Comparison of ENCODE assay signal across 25 cellular contexts in the genomic region with DNA sequence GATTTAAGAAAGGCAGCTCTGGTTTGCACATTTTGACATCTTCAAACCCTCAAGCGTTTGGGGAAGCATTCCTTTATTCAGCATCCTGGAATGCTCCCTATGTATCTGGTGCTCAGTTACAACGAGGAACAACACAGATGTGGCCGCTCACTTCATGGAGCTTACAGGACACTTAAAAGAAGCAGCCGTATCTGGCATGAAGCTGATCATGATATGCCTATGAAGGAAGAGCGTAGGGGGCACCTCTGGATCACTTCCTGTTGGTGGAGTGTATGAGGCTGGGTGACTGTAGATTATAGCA.
DNase-seq lines count a peak whose midpoint lies in the region; ATAC-seq, FAIRE-seq and TF ChIP-seq lines count a peak whose summit lies in the region.
"Had no signal": no experiment of that assay in that cellular context is flagged by ENCODE, and none has a peak within 500 bp of the region (broad histone marks: within the 10 kb centered on the region; RNA-seq: fewer than 3 reads in every experiment).

No MANE protein-coding gene starts in this region.

- H3K23ac ChIP-seq in mesenchymal stem cell (ENCODE audit: low read length in 2 of 2), result no peak overlapping the region

- peaks cover 5% of the 10 kb centered on the region for H3K36me3 Mint-ChIP-seq in endothelial cell (ENCODE audit: low read depth, unreplicated experiment)
- H3K36me3 Mint-ChIP-seq: CD14-positive monocyte had no signal

- peak; percentile 7 for DNase-seq in activated CD8-positive, alpha-beta memory T cell treated with anti-CD3 and anti-CD28 coated beads, Interleukin-2, amount 50 U/mL, for 48 hours
- no peak for DNase-seq in activated CD8-positive, alpha-beta memory T cell treated with anti-CD3 and anti-CD28 coated beads, Interleukin-2, amount 50 U/mL, for 4 hours
- DNase-seq in adipocyte (ENCODE audit: low read depth) (peak; percentile 8), mesenchymal stem cell (no peak), vagina (ENCODE audit: extremely low spot score in 2 of 2) (no peak), endothelial cell (ENCODE audit: low spot score) (no peak), kidney (no peak)
- DNase-seq: ACHN; AML-193; GDM1; Karpas-422; MV-4-11; NCI-H1105 treated with DMSO at 0.1 percent for 48 hours; NCI-H2029 treated with DMSO at 0.1 percent for 48 hours; NCI-H2171; NCI-H345; NCI-H774; NK-92 treated with Interleukin-12 subunit alpha and Interleukin-12 subunit beta, amount 100 ng/mL, for 24 hours; SIG-M5; SK-N-SH had no signal

- H3K4me1 ChIP-seq in adipocyte (ENCODE audit: control insufficient read depth, insufficient read depth, low read length), result peaks cover 30% of the 10 kb centered on the region
- H3K4me1 ChIP-seq in mesenchymal stem cell (ENCODE audit: control insufficient read depth, insufficient read depth, low read depth, low read length), result peaks cover 8% of the 10 kb centered on the region
- H3K4me1 ChIP-seq in vagina, result peaks cover 23% of the 10 kb centered on the region
- H3K4me1 ChIP-seq in kidney (ENCODE audit: control insufficient read depth in 1 of 2, insufficient read depth in 1 of 2, low read depth in 1 of 2, low read length in 2 of 2), result peaks cover 0 to 9% of the 10 kb centered on the region in 2 donors
- H3K4me1 ChIP-seq: HAP-1 had no signal

- H3K4me3 ChIP-seq in adipocyte (ENCODE audit: low read length), result no peak overlapping the region
- no peak overlapping the region for H3K4me3 ChIP-seq in mesenchymal stem cell (ENCODE audit: insufficient read depth in 1 of 2, low read depth in 1 of 2, low read length in 2 of 2)
- H3K4me3 ChIP-seq in vagina, result no peak overlapping the region
- H3K4me3 ChIP-seq in kidney (ENCODE audit: low read length in 2 of 2), result no peak overlapping the region
- H3K4me3 ChIP-seq: GM23338, HAP-1 had no signal

- H2AK5ac ChIP-seq in mesenchymal stem cell (ENCODE audit: low read length, severe bottlenecking), result no peak overlapping the region

- H3K9ac ChIP-seq in adipocyte (ENCODE audit: low read length) (no peak overlapping the region), mesenchymal stem cell (ENCODE audit: low read length) (peak overlapping the region; percentile 10), kidney (ENCODE audit: low read length in 2 of 2) (no peak overlapping the region)
- H3K9ac ChIP-seq: SK-N-SH had no signal

- no peak for FAIRE-seq in kidney (lab: Jason Lieb, UNC)

- peak overlapping the region; percentile 16 to 81 for H3K18ac ChIP-seq in mesenchymal stem cell (ENCODE audit: low read depth in 1 of 2, low read length in 2 of 2)

- no peak overlapping the region for H3K4me2 ChIP-seq in mesenchymal stem cell (ENCODE audit: low read length, poor library complexity, severe bottlenecking)
- H3K4me2 ChIP-seq: GM23338, SK-N-SH had no signal

- H2BK5ac ChIP-seq in mesenchymal stem cell (ENCODE audit: low read depth, low read length, poor library complexity, severe bottlenecking), result no peak overlapping the region

- H2BK120ac ChIP-seq in mesenchymal stem cell (ENCODE audit: low read depth, low read length), result peak overlapping the region; percentile 36

- H3K27me3 Mint-ChIP-seq in endothelial cell (ENCODE audit: unreplicated experiment), result peaks cover 10% of the 10 kb centered on the region

- no peak for TF ChIP-seq POLR2A in vagina (IDR thresholded peaks at IDR 0.05)

- H3K9me3 Mint-ChIP-seq in endothelial cell (ENCODE audit: unreplicated experiment), result no peaks in the 10 kb centered on the region
- H3K9me3 Mint-ChIP-seq: GM23338 had no signal

- H3K27me3 ChIP-seq in adipocyte (replicated peaks; ENCODE audit: control insufficient read depth, insufficient read depth, low read length) (no peaks in the 10 kb centered on the region), mesenchymal stem cell (ENCODE audit: control insufficient read depth in 1 of 2, insufficient read depth in 1 of 2, low read length in 2 of 2) (peaks cover 16 to 67% of the 10 kb centered on the region in 2 experiments), vagina (no peaks in the 10 kb centered on the region)

- no peak for ATAC-seq in GM18907 (IDR thresholded peaks at IDR 0.05; ENCODE audit: unreplicated experiment)

- H3K14ac ChIP-seq in mesenchymal stem cell (ENCODE audit: low read length in 2 of 2), result no peak overlapping the region

- intact Hi-C loops in vagina (cut with DNase I) (loop anchor here (5.0 kb wide), 1 partner anchor 64 kb away; no protein-coding TSS in a partner anchor), kidney (cut with DNase I) (no loop called here)

- TF ChIP-seq CTCF in vagina (IDR thresholded peaks at IDR 0.05), result no peak
- TF ChIP-seq CTCF in endothelial cell (IDR thresholded peaks at IDR 0.05; ENCODE audit: unreplicated experiment), result no peak
- no peak for TF ChIP-seq CTCF in kidney (IDR thresholded peaks at IDR 0.05; ENCODE audit: borderline replicate concordance, extremely low read depth, insufficient read depth)

- H3K27ac ChIP-seq in mesenchymal stem cell (ENCODE audit: low read length, poor library complexity, severe bottlenecking) (no peak overlapping the region), vagina (peak overlapping the region; percentile 64), kidney (ENCODE audit: low read depth in 2 of 2, low read length in 2 of 2) (no peak overlapping the region)
- H3K27ac ChIP-seq: 22Rv1 had no signal

- H2BK12ac ChIP-seq in mesenchymal stem cell (ENCODE audit: low read length in 2 of 2), result peak overlapping the region in 1 of 2 experiments; percentile 78

- H2BK15ac ChIP-seq in mesenchymal stem cell (ENCODE audit: low read depth, poor library complexity, severe bottlenecking), result peak overlapping the region; percentile 68

- H3K36me3 ChIP-seq in adipocyte (ENCODE audit: control insufficient read depth, insufficient read depth, low read length, severe bottlenecking), result no peaks in the 10 kb centered on the region
- H3K36me3 ChIP-seq in mesenchymal stem cell (ENCODE audit: control insufficient read depth in 1 of 2, insufficient read depth in 2 of 2, low read depth in 1 of 2, low read length in 2 of 2), result no peaks in the 10 kb centered on the region
- H3K36me3 ChIP-seq in vagina, result no peaks in the 10 kb centered on the region
- H3K36me3 ChIP-seq in kidney (ENCODE audit: control insufficient read depth in 1 of 2, insufficient read depth in 2 of 2, low read length in 2 of 2), result no peaks in the 10 kb centered on the region
- H3K36me3 ChIP-seq: HAP-1 had no signal

- H3K79me1 ChIP-seq in mesenchymal stem cell (replicated peaks; ENCODE audit: low read length, poor library complexity, severe bottlenecking), result no peaks in the 10 kb centered on the region

- peak overlapping the region; percentile 19 to 38 for H3K4ac ChIP-seq in mesenchymal stem cell (ENCODE audit: low read depth in 1 of 2, low read length in 2 of 2)

- peaks cover 5% of the 10 kb centered on the region for H3K9me3 ChIP-seq in adipocyte (ENCODE audit: control insufficient read depth, low read length)
- H3K9me3 ChIP-seq in mesenchymal stem cell (ENCODE audit: control insufficient read depth, low read length), result no peaks in the 10 kb centered on the region
- H3K9me3 ChIP-seq in vagina, result no peaks in the 10 kb centered on the region
- no peaks in the 10 kb centered on the region for H3K9me3 ChIP-seq in kidney (ENCODE audit: control insufficient read depth in 1 of 2, low read length in 2 of 2)
- H3K9me3 ChIP-seq: HAP-1, SK-N-SH had no signal

- no peak overlapping the region for H4K8ac ChIP-seq in mesenchymal stem cell (ENCODE audit: low read length)

- peak overlapping the region; percentile 59 for H4K91ac ChIP-seq in mesenchymal stem cell (ENCODE audit: low read length)

- 64% methylated on average over 5 of the region's 5 CpGs for WGBS in mesenchymal stem cell

- H3K4me3 Mint-ChIP-seq in endothelial cell (ENCODE audit: unreplicated experiment), result no peak overlapping the region
- H3K4me3 Mint-ChIP-seq: CD14-positive monocyte, GM23338 had no signal

- H3K4me1 Mint-ChIP-seq in endothelial cell (ENCODE audit: unreplicated experiment), result peaks cover 41% of the 10 kb centered on the region

- H2AFZ ChIP-seq in mesenchymal stem cell (ENCODE audit: low read depth, low read length), result no peak overlapping the region

- H3K27ac Mint-ChIP-seq in endothelial cell (ENCODE audit: unreplicated experiment), result no peak overlapping the region
- H3K27ac Mint-ChIP-seq: CD14-positive monocyte, GM23338 had no signal

Comparison
In these comparisons a context has a peak if more than half of its experiments do, and no peak if none do; other contexts are left out.
1. DNase-seq: peak in activated CD8-positive, alpha-beta memory T cell treated with anti-CD3 and anti-CD28 coated beads, Interleukin-2, amount 50 U/mL, for 48 hours (single experiment) and adipocyte (single experiment); none in activated CD8-positive, alpha-beta memory T cell treated with anti-CD3 and anti-CD28 coated beads, Interleukin-2, amount 50 U/mL, for 4 hours (single experiment), mesenchymal stem cell (single experiment), vagina (0 of 2), endothelial cell (single experiment) and kidney (single experiment).